ENCODE assay signal across 17 cellular contexts in genomic region chr14:58812050-58812690, GRCh38.
DNase-seq lines count a peak whose midpoint lies in the region; ATAC-seq, FAIRE-seq and TF ChIP-seq lines count a peak whose summit lies in the region.
"Had no signal": no experiment of that assay in that cellular context is flagged by ENCODE, and none has a peak within 500 bp of the region (broad histone marks: within the 10 kb centered on the region; RNA-seq: fewer than 3 reads in every experiment).

No MANE protein-coding gene starts in this region.

- DNase-seq in NCI-H146 (lab: John Stamatoyannopoulos, UW) (peak; percentile 33), NCI-H146 treated with DMSO at 0.1 percent for 48 hours (lab: John Stamatoyannopoulos, UW; ENCODE audit: unreplicated experiment) (no peak), HTR-8/SVneo (ENCODE audit: insufficient read length, low spot score) (no peak), psoas muscle (no peak), mesenteric fat pad (ENCODE audit: low spot score) (no peak), amygdala (lab: John Stamatoyannopoulos, UW) (no peak), KG1 (lab: John Stamatoyannopoulos, UW) (no peak)
- DNase-seq: activated CD8-positive, alpha-beta memory T cell treated with anti-CD3 and anti-CD28 coated beads for 24 hours; DMS79; erythroblast; stimulated activated CD4-positive, alpha-beta T cell treated with anti-CD3 and anti-CD28 coated beads, Interleukin-4, amount 100 ng/mL, for 1 hour; T-helper 17 cell had no signal

- no peaks in the 10 kb centered on the region for H3K4me1 ChIP-seq in psoas muscle
- H3K4me1 ChIP-seq: ascending aorta had no signal

- TF ChIP-seq CTCF in psoas muscle (IDR thresholded peaks at IDR 0.05), result no peak

- no peaks in the 10 kb centered on the region for H3K36me3 ChIP-seq in psoas muscle (ENCODE audit: insufficient read depth in 1 of 2, low read depth in 1 of 2)
- H3K36me3 ChIP-seq: ascending aorta, neutrophil, thoracic aorta had no signal

- peak; percentile 93 for FAIRE-seq in HTR-8/SVneo (lab: Jason Lieb, UNC)

- H3K27me3 ChIP-seq in psoas muscle (ENCODE audit: insufficient read depth in 3 of 3, low read length in 2 of 3), result no peaks in the 10 kb centered on the region
- H3K27me3 ChIP-seq: ascending aorta, neutrophil had no signal

- ATAC-seq in HG02623 (IDR thresholded peaks at IDR 0.05; ENCODE audit: unreplicated experiment), result peak; percentile 64
- ATAC-seq in psoas muscle, result peak in 3 of 4 donors; percentile 55 to 75 (median 65)
- ATAC-seq: T-helper 17 cell had no signal

- 24 to 27% (median 24%) methylated on average over 2 of the region's 2 CpGs for WGBS in psoas muscle, 3 donors

- H3K27ac ChIP-seq in psoas muscle, result no peak overlapping the region
- H3K27ac ChIP-seq: 22Rv1, ascending aorta, neutrophil, thoracic aorta had no signal

- intact Hi-C loops in psoas muscle (cut with DNase I), result no loop called here

- H3K9me3 ChIP-seq in psoas muscle, result no peaks in the 10 kb centered on the region
- H3K9me3 ChIP-seq: ascending aorta, neutrophil, thoracic aorta had no signal

- H3K4me3 ChIP-seq in psoas muscle, result no peak overlapping the region
- H3K4me3 ChIP-seq: ascending aorta, thoracic aorta had no signal
